Comparison of ENCODE assay signal across 16 cellular contexts in the genomic region with DNA sequence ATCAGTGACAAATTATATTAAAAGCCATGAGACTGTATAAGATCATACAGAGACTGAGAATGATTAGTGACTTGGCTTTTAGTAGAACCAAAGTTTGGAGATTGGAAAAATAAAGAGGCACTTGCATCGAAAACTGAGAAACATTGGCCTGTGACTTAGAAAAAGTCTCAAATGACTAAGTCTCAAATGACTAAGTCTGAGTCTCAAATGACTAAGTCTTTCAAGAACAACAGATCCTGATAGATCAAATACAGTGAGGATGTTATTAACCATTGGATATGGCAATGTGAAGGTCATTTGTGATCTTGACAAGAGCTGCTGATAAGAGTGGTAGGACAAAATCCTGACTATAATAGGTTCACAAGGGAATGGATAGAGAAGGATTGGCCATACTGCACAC.
A peak's percentile ranks its signal among the peaks of the same experiment; 100 is the strongest.
DNase-seq lines count a peak whose midpoint lies in the region; ATAC-seq and TF ChIP-seq lines count a peak whose summit lies in the region.
"Had no signal": no experiment of that assay in that cellular context is flagged by ENCODE, and none has a peak within 500 bp of the region (broad histone marks: within the 10 kb centered on the region; RNA-seq: fewer than 3 reads in every experiment).

No MANE protein-coding gene starts in this region.

- no TSS peak for BruUV-seq in mammary epithelial cell (replicated peaks; lab: Mats Ljungman, UMichigan)

- no peaks in the 10 kb centered on the region for H3K27me3 ChIP-seq in mammary epithelial cell (ENCODE audit: insufficient read depth, low read length)
- H3K27me3 ChIP-seq: esophagus muscularis mucosa had no signal

- H3K9ac ChIP-seq in mammary epithelial cell (ENCODE audit: insufficient read depth, low read length), result no peak overlapping the region

- DNase-seq in EL, result peak; percentile 1
- DNase-seq in mammary epithelial cell, result peak; percentile 2
- no peak for DNase-seq in iPS-NIHi11 (ENCODE audit: low spot score)
- no peak for DNase-seq in DMS153 (lab: John Stamatoyannopoulos, UW)
- DNase-seq in germinal center (ENCODE audit: low spot score), result no peak
- DNase-seq: activated CD4-positive, alpha-beta memory T cell treated with anti-CD3 and anti-CD28 coated beads, Interleukin-2, amount 10 ng/mL, durations not matched to agents 7 days and 5 days; activated gamma-delta T cell treated with Interleukin-2 at 50 U/mL for 16 hours; AML-193; hypothalamus; NCI-H2171 had no signal

- in situ Hi-C loops in mammary epithelial cell (cut with MboI; ENCODE audit: low sequenced_read_pairs in 2 of 2), result no loop called here

- H3K36me3 ChIP-seq in mammary epithelial cell (ENCODE audit: insufficient read depth, low read length), result no peaks in the 10 kb centered on the region
- H3K36me3 ChIP-seq: esophagus muscularis mucosa, thoracic aorta had no signal

- no peak overlapping the region for H2AFZ ChIP-seq in mammary epithelial cell (ENCODE audit: low read depth, low read length)

- CTCF ChIA-PET in mammary epithelial cell (lab: Charles Lee; ENCODE audit: low non-redundant PET), result no interaction called here

- no peaks in the 10 kb centered on the region for H3K4me1 ChIP-seq in mammary epithelial cell (ENCODE audit: insufficient read depth, low read length)
- H3K4me1 ChIP-seq: esophagus muscularis mucosa had no signal

- no peaks in the 10 kb centered on the region for H4K20me1 ChIP-seq in mammary epithelial cell (ENCODE audit: insufficient read depth, low read length)

- dilution Hi-C loops in mammary epithelial cell (cut with HindIII; ENCODE audit: low sequenced_read_pairs), result no loop called here

- ATAC-seq in GM19035 (IDR thresholded peaks at IDR 0.05; ENCODE audit: unreplicated experiment), result peak; percentile 65
- peak; percentile 60 for ATAC-seq in HG02973 (IDR thresholded peaks at IDR 0.05; ENCODE audit: unreplicated experiment)
- ATAC-seq in HG03354 (IDR thresholded peaks at IDR 0.05; ENCODE audit: poor library complexity, severe bottlenecking, unreplicated experiment), result no peak
- ATAC-seq: SK-N-SH treated with all-trans-retinoic acid at 6 μM for 48 hours had no signal

- intact Hi-C loops in mammary epithelial cell (cut with micrococcal nuclease), result no loop called here

- H3K4me2 ChIP-seq in mammary epithelial cell (ENCODE audit: insufficient read depth, low read depth, low read length), result no peak overlapping the region

- H3K9me3 ChIP-seq in mammary epithelial cell (replicated peaks; ENCODE audit: insufficient read depth, low read length), result no peaks in the 10 kb centered on the region
- H3K9me3 ChIP-seq: esophagus muscularis mucosa, thoracic aorta had no signal

- H3K79me2 ChIP-seq in mammary epithelial cell (ENCODE audit: insufficient read depth, low read length), result no peaks in the 10 kb centered on the region

- H3K27ac ChIP-seq in mammary epithelial cell (ENCODE audit: insufficient read depth, low read depth, low read length), result no peak overlapping the region
- H3K27ac ChIP-seq: esophagus muscularis mucosa, thoracic aorta had no signal

- no peak for TF ChIP-seq CTCF in mammary epithelial cell (conservative IDR thresholded peaks at IDR 0.05 in 1 of 2, IDR thresholded peaks at IDR 0.05 in 1 of 2; ENCODE audit: extremely low read depth in 1 of 2, insufficient read depth in 1 of 2, low read depth in 1 of 2, low read length in 2 of 2)

- no peak overlapping the region for H3K4me3 ChIP-seq in mammary epithelial cell (replicated peaks in 1 of 3; ENCODE audit: insufficient read depth in 1 of 3, low read depth in 2 of 3, low read length in 3 of 3)
- H3K4me3 ChIP-seq: esophagus muscularis mucosa, thoracic aorta had no signal

- 100% methylated on average over 1 of the region's 1 CpG for WGBS in mammary epithelial cell (ENCODE audit: low coverage, missing lambda C conversion rate)

Comparison
In these comparisons a context has a peak if more than half of its experiments do, and no peak if none do; other contexts are left out.
1. DNase-seq: peak in EL (single experiment) and mammary epithelial cell (single experiment); none in iPS-NIHi11 (single experiment), DMS153 (single experiment) and germinal center (single experiment).